ENCODE assay signal across 11 cellular contexts in genomic region chr10:60130130-60130579, GRCh38.
DNase-seq lines count a peak whose midpoint lies in the region; ATAC-seq and TF ChIP-seq lines count a peak whose summit lies in the region.
"Had no signal": no experiment of that assay in that cellular context is flagged by ENCODE, and none has a peak within 500 bp of the region (broad histone marks: within the 10 kb centered on the region; RNA-seq: fewer than 3 reads in every experiment).

No MANE protein-coding gene starts in this region.

- ATAC-seq in HG03558 (IDR thresholded peaks at IDR 0.05; ENCODE audit: extremely low read depth, unreplicated experiment): peak; percentile 43

- in situ Hi-C loops in mammary epithelial cell (cut with MboI; ENCODE audit: low sequenced_read_pairs in 2 of 2): no loop called here

- CTCF ChIA-PET in mammary epithelial cell (lab: Charles Lee; ENCODE audit: low non-redundant PET): no interaction called here

- H3K4me3 ChIP-seq in mammary epithelial cell (replicated peaks in 1 of 3; ENCODE audit: insufficient read depth in 1 of 3, low read depth in 2 of 3, low read length in 3 of 3) (no peak overlapping the region), breast epithelium (no peak overlapping the region), thyroid gland (replicated peaks in 1 of 3) (no peak overlapping the region), vagina (no peak overlapping the region)
- H3K4me3 ChIP-seq: SK-N-MC, uterus had no signal

- H3K27ac ChIP-seq in mammary epithelial cell (ENCODE audit: insufficient read depth, low read depth, low read length) (no peak overlapping the region), breast epithelium (no peak overlapping the region), epithelial cell of prostate (peak overlapping the region; percentile 7), thyroid gland (no peak overlapping the region), vagina (no peak overlapping the region)
- H3K27ac ChIP-seq: SK-N-MC, uterus had no signal

- no TSS peak for BruUV-seq in mammary epithelial cell (replicated peaks; lab: Mats Ljungman, UMichigan)

- H3K27me3 ChIP-seq in mammary epithelial cell (ENCODE audit: insufficient read depth, low read length) (no peaks in the 10 kb centered on the region), breast epithelium (no peaks in the 10 kb centered on the region), thyroid gland (no peaks in the 10 kb centered on the region), vagina (no peaks in the 10 kb centered on the region)
- H3K27me3 ChIP-seq: uterus had no signal

- H3K36me3 ChIP-seq in mammary epithelial cell (ENCODE audit: insufficient read depth, low read length): no peaks in the 10 kb centered on the region
- no peaks in the 10 kb centered on the region for H3K36me3 ChIP-seq in breast epithelium
- no peaks in the 10 kb centered on the region for H3K36me3 ChIP-seq in thyroid gland
- H3K36me3 ChIP-seq in vagina: peaks cover 0 to 4% of the 10 kb centered on the region in 2 donors
- H3K36me3 ChIP-seq: uterus had no signal

- no peak overlapping the region for H3K9ac ChIP-seq in mammary epithelial cell (ENCODE audit: insufficient read depth, low read length)

- H4K20me1 ChIP-seq in mammary epithelial cell (ENCODE audit: insufficient read depth, low read length): no peaks in the 10 kb centered on the region

- TF ChIP-seq CTCF in mammary epithelial cell (conservative IDR thresholded peaks at IDR 0.05 in 1 of 2, IDR thresholded peaks at IDR 0.05 in 1 of 2; ENCODE audit: extremely low read depth in 1 of 2, insufficient read depth in 1 of 2, low read depth in 1 of 2, low read length in 2 of 2) (no peak), breast epithelium (IDR thresholded peaks at IDR 0.05) (no peak), thyroid gland (IDR thresholded peaks at IDR 0.05) (no peak), vagina (IDR thresholded peaks at IDR 0.05) (no peak)

- WGBS in mammary epithelial cell (ENCODE audit: low coverage, missing lambda C conversion rate): 90% methylated on average over 1 of the region's 1 CpG
- WGBS in thyroid gland, 2 donors: 87 to 91% methylated on average over 1 of the region's 1 CpG

- H3K4me1 ChIP-seq in mammary epithelial cell (ENCODE audit: insufficient read depth, low read length) (peaks cover 6% of the 10 kb centered on the region), breast epithelium (no peaks in the 10 kb centered on the region), thyroid gland (no peaks in the 10 kb centered on the region), vagina (no peaks in the 10 kb centered on the region)
- H3K4me1 ChIP-seq: uterus had no signal

- H2AFZ ChIP-seq in mammary epithelial cell (ENCODE audit: low read depth, low read length): peak overlapping the region; percentile 19

- intact Hi-C loops in mammary epithelial cell (cut with micrococcal nuclease) (no loop called here), breast epithelium (cut with DNase I; ENCODE audit: low total_unique reads) (no loop called here), thyroid gland (cut with DNase I) (no loop called here), vagina (cut with DNase I) (no loop called here)

- dilution Hi-C loops in mammary epithelial cell (cut with HindIII; ENCODE audit: low sequenced_read_pairs): no loop called here

- no peaks in the 10 kb centered on the region for H3K9me3 ChIP-seq in mammary epithelial cell (replicated peaks; ENCODE audit: insufficient read depth, low read length)
- no peaks in the 10 kb centered on the region for H3K9me3 ChIP-seq in breast epithelium
- no peaks in the 10 kb centered on the region for H3K9me3 ChIP-seq in thyroid gland
- no peaks in the 10 kb centered on the region for H3K9me3 ChIP-seq in vagina
- H3K9me3 ChIP-seq: uterus had no signal

- H3K4me2 ChIP-seq in mammary epithelial cell (ENCODE audit: insufficient read depth, low read depth, low read length): no peak overlapping the region

- H3K79me2 ChIP-seq in mammary epithelial cell (ENCODE audit: insufficient read depth, low read length): no peaks in the 10 kb centered on the region

- TF ChIP-seq POLR2A in breast epithelium (IDR thresholded peaks at IDR 0.05) (no peak), thyroid gland (IDR thresholded peaks at IDR 0.05) (no peak), vagina (IDR thresholded peaks at IDR 0.05) (no peak)

- DNase-seq in mammary epithelial cell (no peak), breast epithelium (ENCODE audit: low spot score in 2 of 2) (no peak), epithelial cell of prostate (ENCODE audit: low read depth, low spot score) (no peak), thyroid gland (peak; percentile 43 to 54), OCI-M2 (lab: John Stamatoyannopoulos, UW; ENCODE audit: unreplicated experiment) (no peak), vagina (ENCODE audit: extremely low spot score in 2 of 2) (no peak)
- DNase-seq in stimulated activated CD4-positive, alpha-beta T cell treated with anti-CD3 and anti-CD28 coated beads, Interleukin-1b, Interleukin-23, amount 100 ng/mL, for 48 hours: no peak
- DNase-seq: NCI-H1092, uterus had no signal

Comparison
In these comparisons a context has a peak if more than half of its experiments do, and no peak if none do; other contexts are left out.
1. DNase-seq: peak in thyroid gland (2 of 2); none in mammary epithelial cell (single experiment), breast epithelium (0 of 2), epithelial cell of prostate (single experiment), stimulated activated CD4-positive, alpha-beta T cell treated with anti-CD3 and anti-CD28 coated beads, Interleukin-1b, Interleukin-23, amount 100 ng/mL, for 48 hours (single experiment), OCI-M2 (single experiment) and vagina (0 of 2).